ENCODE assay signal across 8 cellular contexts in genomic region chr14:92106095-92106937, GRCh38. TPM values are rescaled to one million over a fixed set of nuclear protein-coding genes. Genes with fewer than 3 reads are reported as not detected.
DNase-seq lines count a peak whose midpoint lies in the region; ATAC-seq and TF ChIP-seq lines count a peak whose summit lies in the region.

ATXN3 (minus strand) TSS chr14:92106582; CDS start chr14:92106552, 30 bp downstream.

- H3K79me2 ChIP-seq in MM.1S (ENCODE audit: low read length) (peaks cover 19% of the 10 kb centered on the region), neural progenitor cell (ENCODE audit: low read depth) (peaks cover 50% of the 10 kb centered on the region)

- H3K27me3 ChIP-seq in HAP-1 (ENCODE audit: low read depth), result no peaks in the 10 kb centered on the region
- H3K27me3 ChIP-seq in MM.1S (replicated peaks; ENCODE audit: insufficient read depth, low read length), result no peaks in the 10 kb centered on the region
- H3K27me3 ChIP-seq in foreskin keratinocyte, result no peaks in the 10 kb centered on the region
- H3K27me3 ChIP-seq in neural progenitor cell, result no peaks in the 10 kb centered on the region

- H4K20me1 ChIP-seq in MM.1S (ENCODE audit: insufficient read depth, low read length) (no peaks in the 10 kb centered on the region), neural progenitor cell (ENCODE audit: low read depth) (peaks cover 43% of the 10 kb centered on the region)

- H3K9me2 ChIP-seq in MM.1S (replicated peaks; ENCODE audit: insufficient read depth, low read length), result no peaks in the 10 kb centered on the region

- H3K9ac ChIP-seq in MM.1S (ENCODE audit: low read length) (peak within 1 kb of the TSS; percentile 58), neural progenitor cell (peak within 1 kb of the TSS; percentile 82)

- H3K4me1 ChIP-seq in HAP-1 (peaks cover 22% of the 10 kb centered on the region), MM.1S (ENCODE audit: low read length) (no peaks in the 10 kb centered on the region), foreskin keratinocyte (peaks cover 9% of the 10 kb centered on the region), neural progenitor cell (peaks cover 14% of the 10 kb centered on the region)

- H3K4me3 Mint-ChIP-seq in neural progenitor cell, result peak within 1 kb of the TSS; percentile 97

- DNase-seq in GF-D8 (lab: John Stamatoyannopoulos, UW) (peak; percentile 75), HAP-1 (ENCODE audit: low spot score in 2 of 2) (peak; percentile 97), MM.1S (peak; percentile 93), SIG-M5 (lab: John Stamatoyannopoulos, UW) (peak; percentile 71), activated gamma-delta T cell treated with Interleukin-2 at 50 U/mL for 16 hours (peak; percentile 95), foreskin keratinocyte (peak; percentile 84 to 93), neural progenitor cell (ENCODE audit: low spot score) (peak; percentile 98), stromal cell of bone marrow (ENCODE audit: low read depth) (peak; percentile 98)

- H3K27ac Mint-ChIP-seq in neural progenitor cell, result peak within 1 kb of the TSS; percentile 72

- H3K4me2 ChIP-seq in MM.1S (ENCODE audit: low read depth, low read length), result peak within 1 kb of the TSS; percentile 55; the same call in 1 of the 2 replicates
- H3K4me2 ChIP-seq in neural progenitor cell, result peak within 1 kb of the TSS; percentile 81

- in situ Hi-C loops in HAP-1 (cut with MboI; ENCODE audit: low sequenced_read_pairs), result no loop called here

- H3K36me3 ChIP-seq in HAP-1 (replicated peaks) (no peaks in the 10 kb centered on the region), MM.1S (replicated peaks; ENCODE audit: insufficient read depth, low read length) (no peaks in the 10 kb centered on the region), neural progenitor cell (no peaks in the 10 kb centered on the region)

- H3K27ac ChIP-seq in MM.1S (ENCODE audit: low read length), result peak within 1 kb of the TSS; percentile 41; the same call in 1 of the 2 replicates
- peak within 1 kb of the TSS; percentile 94 for H3K27ac ChIP-seq in foreskin keratinocyte
- no peak within 1 kb of the TSS for H3K27ac ChIP-seq in neural progenitor cell

- H3F3A ChIP-seq in MM.1S (ENCODE audit: insufficient read depth, low read length) (no peaks in the 10 kb centered on the region), neural progenitor cell (ENCODE audit: low read depth) (peaks cover 21% of the 10 kb centered on the region)

- TF ChIP-seq CTCF in MM.1S (IDR thresholded peaks at IDR 0.05; ENCODE audit: low read length), result peak; percentile 50
- TF ChIP-seq CTCF in foreskin keratinocyte (conservative IDR thresholded peaks at IDR 0.05), result peak; percentile 92
- TF ChIP-seq CTCF in neural progenitor cell (IDR thresholded peaks at IDR 0.05), result peak; percentile 75

- H3K9me3 Mint-ChIP-seq in neural progenitor cell, result no peaks in the 10 kb centered on the region

- peak within 1 kb of the TSS; percentile 80 for H3K4me3 ChIP-seq in HAP-1
- peak within 1 kb of the TSS; percentile 77 for H3K4me3 ChIP-seq in MM.1S (ENCODE audit: low read length)
- peak within 1 kb of the TSS; percentile 93 for H3K4me3 ChIP-seq in neural progenitor cell

- H3K9me3 ChIP-seq in HAP-1, result no peaks in the 10 kb centered on the region
- H3K9me3 ChIP-seq in MM.1S (replicated peaks; ENCODE audit: insufficient read depth, low read length), result no peaks in the 10 kb centered on the region
- no peaks in the 10 kb centered on the region for H3K9me3 ChIP-seq in neural progenitor cell (ENCODE audit: low read depth)

- H2AFZ ChIP-seq in MM.1S (ENCODE audit: low read length) (peak within 1 kb of the TSS; percentile 77), neural progenitor cell (replicated peaks) (peak within 1 kb of the TSS; percentile 92)

- peaks cover 2% of the 10 kb centered on the region for H3K27me3 Mint-ChIP-seq in neural progenitor cell (ENCODE audit: insufficient read depth, low read depth)

- no peaks in the 10 kb centered on the region for H3K36me3 Mint-ChIP-seq in neural progenitor cell

- peak; percentile 94 for ATAC-seq in foreskin keratinocyte

- peaks cover 17% of the 10 kb centered on the region for H3K4me1 Mint-ChIP-seq in neural progenitor cell

RNA-seq across cellular contexts. Expression of gene ATXN3, which starts in this region (rescaled TPM):
- 19.7 and 29.7 TPM in 2 replicates for total RNA-seq in foreskin keratinocyte
- 11.0 and 15.3 TPM in 2 replicates for polyA plus RNA-seq in foreskin keratinocyte
- total RNA-seq in neural progenitor cell (ENCODE audit: low replicate concordance), result 39.7 and 76.6 TPM in 2 replicates
